8 cellular contexts compared by ENCODE assay signal in the genomic region with DNA sequence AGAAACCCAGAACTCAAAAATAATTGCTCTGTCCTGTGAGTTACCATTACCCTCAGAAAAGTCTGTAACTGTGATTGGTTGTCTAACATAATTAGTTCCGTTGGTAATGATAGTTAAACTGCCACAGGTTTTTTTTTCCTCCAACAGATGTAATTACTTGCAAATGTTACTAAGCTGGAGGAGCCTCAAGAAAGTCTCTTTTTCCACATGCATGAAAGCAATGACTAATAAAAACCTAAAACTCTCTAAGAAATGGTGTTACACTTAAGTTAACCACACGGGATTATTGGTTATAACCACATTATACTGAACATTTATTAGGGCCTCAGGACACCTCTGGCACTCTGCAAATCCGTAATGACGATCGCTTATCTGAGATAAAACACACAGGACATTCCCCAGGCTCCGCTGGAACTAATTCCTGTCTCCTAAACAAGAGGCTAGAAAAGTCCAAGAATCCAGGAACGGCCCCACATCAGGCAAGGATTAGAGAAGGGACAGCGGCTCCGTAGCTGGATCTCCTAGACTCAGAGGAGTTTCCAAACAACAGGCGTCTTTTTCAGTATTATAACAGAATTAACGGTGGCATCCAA. TPM values are rescaled to one million over a fixed set of nuclear protein-coding genes. Genes with fewer than 3 reads are reported as not detected.
A peak's percentile ranks its signal among the peaks of the same experiment; 100 is the strongest.
DNase-seq lines count a peak whose midpoint lies in the region; FAIRE-seq lines count a peak whose summit lies in the region.

No MANE protein-coding gene starts in this region.

- peak overlapping the region; percentile 79 for H3K9ac ChIP-seq in iPS-20b (ENCODE audit: low read depth, low read length)

- H3K9me3 ChIP-seq in iPS-20b (ENCODE audit: insufficient read depth, low read depth, low read length) (peaks cover 15% of the 10 kb centered on the region; the same call in 1 of the 2 replicates), small intestine (ENCODE audit: control insufficient read depth, low read depth) (no peaks in the 10 kb centered on the region)

- peak; percentile 19 for DNase-seq in NOMO-1 treated with DMSO at 0.1 percent for 48 hours (lab: John Stamatoyannopoulos, UW; ENCODE audit: unreplicated experiment)
- no peak for DNase-seq in NOMO-1 treated with dmso at 0.1 percent for 144 hours (lab: John Stamatoyannopoulos, UW; ENCODE audit: unreplicated experiment)
- peak; percentile 16 for DNase-seq in NAMALWA (ENCODE audit: low spot score)
- DNase-seq in astrocyte of the hippocampus (ENCODE audit: low read depth, low spot score) = peak; percentile 57
- peak; percentile 28 for DNase-seq in small intestine
- DNase-seq in NCI-H446 treated with DMSO at 0.1 percent for 48 hours (lab: John Stamatoyannopoulos, UW) = no peak
- no peak for DNase-seq in stimulated activated CD8-positive, alpha-beta memory T cell treated with anti-CD3 and anti-CD28 coated beads, Interleukin-4, amount 100 ng/mL, for 48 hours

- no peak overlapping the region for H3K27ac ChIP-seq in iPS-20b (ENCODE audit: low read length)
- peak overlapping the region; percentile 76 to 87 for H3K27ac ChIP-seq in small intestine (ENCODE audit: low read depth in 1 of 2, low read length in 1 of 2)

- no peaks in the 10 kb centered on the region; the same call in 1 of the 2 replicates for H3K27me3 ChIP-seq in iPS-20b (ENCODE audit: insufficient read depth, low read length)
- H3K27me3 ChIP-seq in small intestine (ENCODE audit: control insufficient read depth in 2 of 2, insufficient read depth in 2 of 2, low read length in 2 of 2) = no peaks in the 10 kb centered on the region

- H3K4me3 ChIP-seq in iPS-20b (ENCODE audit: low read length) = peak overlapping the region; percentile 93
- H3K4me3 ChIP-seq in small intestine (ENCODE audit: low read depth in 1 of 2, low read length in 2 of 2) = peak overlapping the region; percentile 63 to 82

- WGBS in small intestine, 3 donors = 2 to 3% (median 3%) methylated on average over 11 of the region's 11 CpGs

- H3K36me3 ChIP-seq in iPS-20b (ENCODE audit: insufficient read depth, low read depth, low read length) (peaks cover 19% of the 10 kb centered on the region), small intestine (ENCODE audit: control insufficient read depth in 2 of 2, insufficient read depth in 2 of 2, low read length in 2 of 2) (peaks cover 8 to 9% of the 10 kb centered on the region in 2 donors)

- no peak for FAIRE-seq in small intestine (lab: Jason Lieb, UNC)

- H3K4me1 ChIP-seq in iPS-20b (ENCODE audit: insufficient read depth, low read length) (no peaks in the 10 kb centered on the region), small intestine (ENCODE audit: control insufficient read depth in 2 of 2, insufficient read depth in 1 of 2, low read depth in 1 of 2, low read length in 1 of 2) (peaks cover 1 to 2% of the 10 kb centered on the region in 2 donors)

RNA-seq across cellular contexts. Expression of a gene that starts 0.8 kb away (rescaled TPM):
- 1 to 10 TPM; 1.8 to 3.6 (median 2.2) TPM for polyA plus RNA-seq in small intestine

RNA-seq across cellular contexts. Expression of a gene that starts 44.4 kb away (rescaled TPM):
- polyA plus RNA-seq in small intestine = under 1 TPM in 2 of 3 donors, not detected in 1; 0.22 to 0.91 TPM

RNA-seq across cellular contexts. Expression of a gene that starts 52.4 kb away (rescaled TPM):
- 1 to 10 TPM in 2 of 3 donors, under 1 TPM in 1; 0.81 to 2.2 (median 1.5) TPM for polyA plus RNA-seq in small intestine

Comparison
In these comparisons a context has a peak if more than half of its experiments do, and no peak if none do; other contexts are left out.
1. DNase-seq: peak in NOMO-1 treated with DMSO at 0.1 percent for 48 hours (single experiment), NAMALWA (single experiment), astrocyte of the hippocampus (single experiment) and small intestine (single experiment); none in NOMO-1 treated with dmso at 0.1 percent for 144 hours (single experiment), NCI-H446 treated with DMSO at 0.1 percent for 48 hours (single experiment) and stimulated activated CD8-positive, alpha-beta memory T cell treated with anti-CD3 and anti-CD28 coated beads, Interleukin-4, amount 100 ng/mL, for 48 hours (single experiment).